In the genomic region with DNA sequence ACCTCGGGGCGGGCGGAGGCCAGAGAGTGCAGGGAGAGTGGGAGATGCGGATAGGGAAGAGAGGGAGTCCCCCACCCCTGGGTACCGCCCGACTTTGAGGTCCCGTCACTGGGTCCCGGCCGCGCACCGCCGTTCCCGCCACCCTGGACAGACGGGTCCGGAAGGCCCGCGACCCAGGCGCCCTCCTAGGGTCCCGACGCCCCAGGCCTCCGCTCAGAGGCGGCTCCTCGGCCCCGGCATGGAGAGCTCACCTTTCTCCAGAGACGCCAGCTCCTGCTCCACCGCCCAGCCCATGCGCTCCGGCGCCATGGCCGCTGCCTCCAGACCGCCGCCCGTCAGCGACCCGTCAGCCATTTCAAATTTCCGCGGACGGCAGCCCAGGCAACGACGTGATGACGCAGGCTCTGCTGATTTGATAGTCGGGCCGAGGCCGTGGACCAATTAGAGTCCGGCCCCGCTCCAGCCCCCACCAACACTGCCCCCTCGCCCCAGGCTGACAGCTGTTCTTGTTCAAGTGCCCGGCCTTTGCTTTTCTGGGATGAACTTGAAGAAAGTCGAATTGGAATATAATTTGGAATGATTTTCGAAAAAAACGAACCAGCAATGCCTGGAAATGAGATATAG, we compare ENCODE assay signal across 8 cellular contexts. TPM values are rescaled to one million over a fixed set of nuclear protein-coding genes. Genes with fewer than 3 reads are reported as not detected.
DNase-seq lines count a peak whose midpoint lies in the region; ATAC-seq and TF ChIP-seq lines count a peak whose summit lies in the region.

A gene with protein sequence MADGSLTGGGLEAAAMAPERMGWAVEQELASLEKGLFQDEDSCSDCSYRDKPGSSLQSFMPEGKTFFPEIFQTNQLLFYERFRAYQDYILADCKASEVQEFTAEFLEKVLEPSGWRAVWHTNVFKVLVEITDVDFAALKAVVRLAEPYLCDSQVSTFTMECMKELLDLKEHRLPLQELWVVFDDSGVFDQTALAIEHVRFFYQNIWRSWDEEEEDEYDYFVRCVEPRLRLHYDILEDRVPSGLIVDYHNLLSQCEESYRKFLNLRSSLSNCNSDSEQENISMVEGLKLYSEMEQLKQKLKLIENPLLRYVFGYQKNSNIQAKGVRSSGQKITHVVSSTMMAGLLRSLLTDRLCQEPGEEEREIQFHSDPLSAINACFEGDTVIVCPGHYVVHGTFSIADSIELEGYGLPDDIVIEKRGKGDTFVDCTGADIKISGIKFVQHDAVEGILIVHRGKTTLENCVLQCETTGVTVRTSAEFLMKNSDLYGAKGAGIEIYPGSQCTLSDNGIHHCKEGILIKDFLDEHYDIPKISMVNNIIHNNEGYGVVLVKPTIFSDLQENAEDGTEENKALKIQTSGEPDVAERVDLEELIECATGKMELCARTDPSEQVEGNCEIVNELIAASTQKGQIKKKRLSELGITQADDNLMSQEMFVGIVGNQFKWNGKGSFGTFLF (minus strand): TSS at position 374 of the 624 bp plus-strand sequence. CDS start 20 bp downstream, at position 354.

- TF ChIP-seq CTCF in colonic mucosa (IDR thresholded peaks at IDR 0.05): no peak

- no peaks in the 10 kb centered on the region for H3K4me1 ChIP-seq in colonic mucosa

- intact Hi-C loops in colonic mucosa (cut with DNase I): no loop called here

- DNase-seq in AML-193 (lab: John Stamatoyannopoulos, UW) (peak; percentile 82 to 87), NCI-H446 (lab: John Stamatoyannopoulos, UW) (peak; percentile 58 to 83), colonic mucosa (peak; percentile 88), left lobe of liver (ENCODE audit: low spot score) (peak; percentile 57)
- DNase-seq in activated CD4-positive, alpha-beta T cell treated with anti-CD3 and anti-CD28 coated beads for 1 hour: peak; percentile 38
- peak; percentile 26 for DNase-seq in stimulated activated CD4-positive, alpha-beta T cell treated with anti-CD3 and anti-CD28 coated beads, Interleukin-2, amount 100 ng/mL, for 4 hours (ENCODE audit: low read depth)

- H3K27ac ChIP-seq in colonic mucosa: no peak within 1 kb of the TSS

- ATAC-seq in GM19025 (IDR thresholded peaks at IDR 0.05; ENCODE audit: low read depth, unreplicated experiment) (peak; percentile 91), HG03196 (IDR thresholded peaks at IDR 0.05; ENCODE audit: unreplicated experiment) (peak; percentile 91), left lobe of liver (peak; percentile 42)

- peak within 1 kb of the TSS; percentile 91 for H3K4me3 ChIP-seq in colonic mucosa

- peak within 1 kb of the TSS; percentile 5 to 66 for H3K9ac ChIP-seq in colonic mucosa (ENCODE audit: low read depth in 2 of 2, low read length in 2 of 2)

- no peaks in the 10 kb centered on the region for H3K27me3 ChIP-seq in colonic mucosa

- H3K9me3 ChIP-seq in colonic mucosa: no peaks in the 10 kb centered on the region

- H3K36me3 ChIP-seq in colonic mucosa: no peaks in the 10 kb centered on the region

RNA-seq across cellular contexts. Expression of the gene that starts here (rescaled TPM):
- total RNA-seq in colonic mucosa: 10 to 100 TPM in 1 of 2 donors, 1 to 10 TPM in 1; 4.6 to 25.1 TPM
- not detected for total RNA-seq in left lobe of liver

Comparison
In these comparisons a context has a peak if more than half of its experiments do, and no peak if none do; other contexts are left out.
1. Peak in DNase-seq and ATAC-seq in left lobe of liver; RNA of the gene not detected or under 1 TPM.
2. DNase-seq: peak in every context shown above with its lines; median percentile 88 in colonic mucosa; 84 in AML-193; 70 in NCI-H446; 57 in left lobe of liver; 38 in activated CD4-positive, alpha-beta T cell treated with anti-CD3 and anti-CD28 coated beads for 1 hour; 26 in stimulated activated CD4-positive, alpha-beta T cell treated with anti-CD3 and anti-CD28 coated beads, Interleukin-2, amount 100 ng/mL, for 4 hours.